ENCODE assay signal across 1 cellular context in genomic region chr2:3557588-3558204, GRCh38.
TF ChIP-seq lines count a peak whose summit lies in the region.

No MANE protein-coding gene starts in this region.

TF ChIP-seq in HepG2, 621 proteins besides CTCF, POLR2A, EP300 and RAD21 (continued from another document and continues in another):
- peak; percentile 87; the same call in 1 of the 2 replicates for TF ChIP-seq NR1H2 (CRISPR knock-in tag; IDR thresholded peaks at IDR 0.05; ENCODE audit: borderline replicate concordance, low read depth)
- 0 out of 2 replicates have a peak, but pooled peaks have one; percentile 1 for TF ChIP-seq ZNF33A (CRISPR knock-in tag; IDR thresholded peaks at IDR 0.05; ENCODE audit: borderline replicate concordance)
- TF ChIP-seq IRF9 (CRISPR knock-in tag; IDR thresholded peaks at IDR 0.05; ENCODE audit: borderline replicate concordance): 0 out of 2 replicates have a peak, but pooled peaks have one; percentile 38
- TF ChIP-seq TBX3 (IDR thresholded peaks at IDR 0.05; ENCODE audit: borderline replicate concordance): peak; percentile 8; the same call in 1 of the 2 replicates
- 0 out of 2 replicates have a peak, but pooled peaks have one; percentile 33 for TF ChIP-seq RARG (CRISPR knock-in tag; IDR thresholded peaks at IDR 0.05; ENCODE audit: low read depth)
- 0 out of 2 replicates have a peak, but pooled peaks have one; percentile 81 for TF ChIP-seq PBX3 (CRISPR knock-in tag; IDR thresholded peaks at IDR 0.05; ENCODE audit: borderline replicate concordance)
- peak; percentile 51; the same call in 1 of the 2 replicates for TF ChIP-seq CCDC6 (CRISPR knock-in tag; IDR thresholded peaks at IDR 0.05)
- TF ChIP-seq NR0B2 (CRISPR knock-in tag; IDR thresholded peaks at IDR 0.05): 0 out of 2 replicates have a peak, but pooled peaks have one; percentile 21
- 0 out of 2 replicates have a peak, but pooled peaks have one; percentile 2 for TF ChIP-seq ZNF280D (CRISPR knock-in tag; IDR thresholded peaks at IDR 0.05)
- TF ChIP-seq RBM22 (optimal IDR thresholded peaks at IDR 0.05; ENCODE audit: low read length): peak; percentile 39
- TF ChIP-seq KIAA2018 (CRISPR knock-in tag; IDR thresholded peaks at IDR 0.05; ENCODE audit: borderline replicate concordance): no peak; the same call in 1 of the 2 replicates
- TF ChIP-seq ZBTB43 (CRISPR knock-in tag; conservative IDR thresholded peaks at IDR 0.05): no peak
- no peak for TF ChIP-seq STAT5B (CRISPR knock-in tag; IDR thresholded peaks at IDR 0.05)
- TF ChIP-seq SCMH1 (CRISPR knock-in tag; IDR thresholded peaks at IDR 0.05; ENCODE audit: borderline replicate concordance): no peak
- no peak for TF ChIP-seq RFX5 (IDR thresholded peaks at IDR 0.05; ENCODE audit: low read depth, low read length)
- TF ChIP-seq HOXA3 (CRISPR knock-in tag; IDR thresholded peaks at IDR 0.05): no peak
- TF ChIP-seq ZNF691 (CRISPR knock-in tag; IDR thresholded peaks at IDR 0.05; ENCODE audit: borderline replicate concordance, low read depth): no peak
- 0 out of 2 replicates have a peak, but pooled peaks have one; percentile 27 for TF ChIP-seq MIER2 (CRISPR knock-in tag; IDR thresholded peaks at IDR 0.05)
- peak; percentile 92 for TF ChIP-seq RBM39 (IDR thresholded peaks at IDR 0.05; ENCODE audit: low read depth, low read length, poor library complexity, severe bottlenecking)
- TF ChIP-seq ZNF484 (CRISPR knock-in tag; IDR thresholded peaks at IDR 0.05; ENCODE audit: borderline replicate concordance, low read depth): peak; percentile 39; the same call in 1 of the 2 replicates
- TF ChIP-seq SIX1 (CRISPR knock-in tag; IDR thresholded peaks at IDR 0.05; ENCODE audit: borderline replicate concordance): no peak
- 0 out of 2 replicates have a peak, but pooled peaks have one; percentile 39 for TF ChIP-seq ZBTB7A (CRISPR knock-in tag; IDR thresholded peaks at IDR 0.05)
- TF ChIP-seq TRAFD1 (CRISPR knock-in tag; IDR thresholded peaks at IDR 0.05; ENCODE audit: borderline replicate concordance): 0 out of 2 replicates have a peak, but pooled peaks have one; percentile 3
- TF ChIP-seq ZNF263 (CRISPR knock-in tag; IDR thresholded peaks at IDR 0.05): peak; percentile 33; the same call in 1 of the 2 replicates
- no peak for TF ChIP-seq ELF3 (CRISPR knock-in tag; IDR thresholded peaks at IDR 0.05)
- 0 out of 2 replicates have a peak, but pooled peaks have one; percentile 18 for TF ChIP-seq ZNF136 (CRISPR knock-in tag; IDR thresholded peaks at IDR 0.05; ENCODE audit: low read depth)
- no peak for TF ChIP-seq NCOA1 (CRISPR knock-in tag; IDR thresholded peaks at IDR 0.05)
- peak; percentile 93 for TF ChIP-seq AGO2 (optimal IDR thresholded peaks at IDR 0.05; ENCODE audit: low read depth, low read length)
- 0 out of 2 replicates have a peak, but pooled peaks have one; percentile 31 for TF ChIP-seq ZNF615 (CRISPR knock-in tag; IDR thresholded peaks at IDR 0.05; ENCODE audit: borderline replicate concordance)
- TF ChIP-seq PREB (CRISPR knock-in tag; IDR thresholded peaks at IDR 0.05): peak; percentile 60; the same call in 1 of the 2 replicates
- 0 out of 2 replicates have a peak, but pooled peaks have one; percentile 14 for TF ChIP-seq ZNF44 (CRISPR knock-in tag; IDR thresholded peaks at IDR 0.05)
- no peak for TF ChIP-seq SPEN (CRISPR knock-in tag; IDR thresholded peaks at IDR 0.05; ENCODE audit: low read depth)
- no peak for TF ChIP-seq PCBP1 (IDR thresholded peaks at IDR 0.05; ENCODE audit: borderline replicate concordance, low read depth, low read length)
- TF ChIP-seq MYPOP (CRISPR knock-in tag; IDR thresholded peaks at IDR 0.05): no peak
- no peak for TF ChIP-seq PLRG1 (conservative IDR thresholded peaks at IDR 0.05)
